Comparison of ENCODE assay signal across 9 cellular contexts in the genomic region with DNA sequence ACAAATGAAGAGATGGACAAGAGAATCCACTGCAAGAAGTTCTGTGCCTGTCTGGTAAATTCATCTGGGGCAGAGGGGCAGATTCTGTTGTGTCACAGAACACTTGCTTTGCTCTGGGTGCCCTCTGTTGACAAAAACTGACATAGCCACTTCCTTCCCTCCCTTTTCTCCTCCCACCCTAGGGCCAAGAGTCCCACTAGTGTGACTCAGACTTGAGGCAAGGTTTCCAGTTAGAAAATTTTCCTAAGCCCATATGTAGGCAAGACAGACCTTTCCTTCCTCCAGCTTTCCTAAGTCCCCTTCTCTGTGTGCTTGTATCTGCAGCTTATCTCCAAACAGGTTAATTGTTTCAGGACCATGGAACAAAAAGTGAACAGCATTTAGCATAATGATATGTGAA.
DNase-seq lines count a peak whose midpoint lies in the region; ATAC-seq and TF ChIP-seq lines count a peak whose summit lies in the region.
"Had no signal": no experiment of that assay in that cellular context is flagged by ENCODE, and none has a peak within 500 bp of the region (broad histone marks: within the 10 kb centered on the region; RNA-seq: fewer than 3 reads in every experiment).

No MANE protein-coding gene starts in this region.

- ATAC-seq in GM18511 (IDR thresholded peaks at IDR 0.05; ENCODE audit: unreplicated experiment): no peak

- H3K36me3 Mint-ChIP-seq in activated naive CD8-positive, alpha-beta T cell treated with anti-CD3 and anti-CD28 coated beads for 36 hours: no peaks in the 10 kb centered on the region

- no peaks in the 10 kb centered on the region for H3K27me3 Mint-ChIP-seq in activated naive CD8-positive, alpha-beta T cell treated with anti-CD3 and anti-CD28 coated beads for 36 hours
- H3K27me3 Mint-ChIP-seq: stimulated activated naive CD8-positive, alpha-beta T cell treated with anti-CD3 and anti-CD28 coated beads, Interleukin-15, Interleukin-2, amounts not matched to agents 100 ng/mL and 50 ng/mL, for 24 hours had no signal

- H3K9me3 Mint-ChIP-seq in activated naive CD8-positive, alpha-beta T cell treated with anti-CD3 and anti-CD28 coated beads for 36 hours: no peaks in the 10 kb centered on the region
- H3K9me3 Mint-ChIP-seq: stimulated activated naive CD8-positive, alpha-beta T cell treated with anti-CD3 and anti-CD28 coated beads, Interleukin-15, Interleukin-2, amounts not matched to agents 100 ng/mL and 50 ng/mL, for 24 hours had no signal

- no peaks in the 10 kb centered on the region for H3K9me3 ChIP-seq in HEK293 (ENCODE audit: control insufficient read depth, insufficient read depth, low read depth, low read length)
- H3K9me3 ChIP-seq in left ventricle myocardium inferior (replicated peaks): no peaks in the 10 kb centered on the region

- DNase-seq in COLO829 (ENCODE audit: low spot score) (peak; percentile 51), NOMO-1 treated with dmso at 0.1 percent for 144 hours (lab: John Stamatoyannopoulos, UW; ENCODE audit: unreplicated experiment) (peak; percentile 4), left ventricle myocardium inferior (no peak), retinal pigment epithelial cell (ENCODE audit: low read depth) (peak; percentile 46), cerebellar nuclear complex (lab: John Stamatoyannopoulos, UW) (no peak)
- DNase-seq in activated naive CD8-positive, alpha-beta T cell treated with anti-CD3 and anti-CD28 coated beads for 36 hours: peak; percentile 17

- no peaks in the 10 kb centered on the region for H3K27me3 ChIP-seq in left ventricle myocardium inferior (ENCODE audit: low read depth)

- H3K27ac ChIP-seq in HEK293 (ENCODE audit: extremely low read depth, low read depth, low read length): no peak overlapping the region
- peak overlapping the region; percentile 87 for H3K27ac ChIP-seq in left ventricle myocardium inferior (replicated peaks)

- CTCF ChIA-PET in HEK293 (lab: Yijun Ruan, JAX): interaction anchor here (0.6 to 3.3 kb wide), 27 partner anchors 8 to 572 kb away, joined by 3 to 17 read pairs (median 3); partner anchors contain the start of gene RBFOX2

- H3K36me3 ChIP-seq in HEK293 (ENCODE audit: control insufficient read depth in 2 of 2, insufficient read depth in 1 of 2, low read length in 2 of 2): no peaks in the 10 kb centered on the region
- no peaks in the 10 kb centered on the region for H3K36me3 ChIP-seq in left ventricle myocardium inferior

- TF ChIP-seq CTCF in HEK293 (tag by site-specific recombination; IDR thresholded peaks at IDR 0.05): peak; percentile 69; the same call in 1 of the 2 replicates
- TF ChIP-seq CTCF in left ventricle myocardium inferior (IDR thresholded peaks at IDR 0.05; ENCODE audit: borderline replicate concordance): peak; percentile 81
- peak; percentile 74 for TF ChIP-seq CTCF in retinal pigment epithelial cell (conservative IDR thresholded peaks at IDR 0.05; ENCODE audit: low read depth, low read length)

- intact Hi-C loops in left ventricle myocardium inferior (cut with micrococcal nuclease): loop anchor here (5.0 to 10.0 kb wide), 2 partner anchors 157 to 294 kb away; no protein-coding TSS in a partner anchor

- H3K27ac Mint-ChIP-seq in activated naive CD8-positive, alpha-beta T cell treated with anti-CD3 and anti-CD28 coated beads for 36 hours: no peak overlapping the region
- H3K27ac Mint-ChIP-seq: stimulated activated naive CD8-positive, alpha-beta T cell treated with anti-CD3 and anti-CD28 coated beads, Interleukin-15, Interleukin-2, amounts not matched to agents 100 ng/mL and 50 ng/mL, for 24 hours had no signal

- peaks cover 5% of the 10 kb centered on the region for H3K4me1 Mint-ChIP-seq in activated naive CD8-positive, alpha-beta T cell treated with anti-CD3 and anti-CD28 coated beads for 36 hours

- no peak overlapping the region for H3K4me3 Mint-ChIP-seq in activated naive CD8-positive, alpha-beta T cell treated with anti-CD3 and anti-CD28 coated beads for 36 hours
- H3K4me3 Mint-ChIP-seq: stimulated activated naive CD8-positive, alpha-beta T cell treated with anti-CD3 and anti-CD28 coated beads, Interleukin-15, Interleukin-2, amounts not matched to agents 100 ng/mL and 50 ng/mL, for 24 hours had no signal

- no peak overlapping the region for H3K4me3 ChIP-seq in HEK293 (ENCODE audit: low read depth, low read length)
- H3K4me3 ChIP-seq in left ventricle myocardium inferior: no peak overlapping the region
- no peak overlapping the region for H3K4me3 ChIP-seq in retinal pigment epithelial cell (ENCODE audit: low read length)

- H3K4me1 ChIP-seq in HEK293 (ENCODE audit: control insufficient read depth, insufficient read depth, low read length): no peaks in the 10 kb centered on the region
- peaks cover 66% of the 10 kb centered on the region for H3K4me1 ChIP-seq in left ventricle myocardium inferior

- POLR2A ChIA-PET in HEK293 (lab: Yijun Ruan, JAX): interaction anchor here (0.6 to 1.4 kb wide), 2 partner anchors 22 to 85 kb away, joined by 3 read pairs; no protein-coding TSS in a partner anchor

TF ChIP-seq in HEK293, 187 proteins besides CTCF, POLR2A, EP300 and RAD21 (continues in another document):
- peak; percentile 98 for TF ChIP-seq ZNF654 (tag by site-specific recombination; IDR thresholded peaks at IDR 0.05; ENCODE audit: low read depth)
- TF ChIP-seq EGR2 (tag by site-specific recombination; IDR thresholded peaks at IDR 0.05; ENCODE audit: low read depth): 0 out of 2 replicates have a peak, but pooled peaks have one; percentile 13
- TF ChIP-seq, protein P1, sequence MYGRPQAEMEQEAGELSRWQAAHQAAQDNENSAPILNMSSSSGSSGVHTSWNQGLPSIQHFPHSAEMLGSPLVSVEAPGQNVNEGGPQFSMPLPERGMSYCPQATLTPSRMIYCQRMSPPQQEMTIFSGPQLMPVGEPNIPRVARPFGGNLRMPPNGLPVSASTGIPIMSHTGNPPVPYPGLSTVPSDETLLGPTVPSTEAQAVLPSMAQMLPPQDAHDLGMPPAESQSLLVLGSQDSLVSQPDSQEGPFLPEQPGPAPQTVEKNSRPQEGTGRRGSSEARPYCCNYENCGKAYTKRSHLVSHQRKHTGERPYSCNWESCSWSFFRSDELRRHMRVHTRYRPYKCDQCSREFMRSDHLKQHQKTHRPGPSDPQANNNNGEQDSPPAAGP (tag by site-specific recombination; IDR thresholded peaks at IDR 0.05): 0 out of 2 replicates have a peak, but pooled peaks have one; percentile 31
- no peak for TF ChIP-seq TRIM28 (IDR thresholded peaks at IDR 0.05; ENCODE audit: borderline replicate concordance, low read length)
- TF ChIP-seq, protein P2, sequence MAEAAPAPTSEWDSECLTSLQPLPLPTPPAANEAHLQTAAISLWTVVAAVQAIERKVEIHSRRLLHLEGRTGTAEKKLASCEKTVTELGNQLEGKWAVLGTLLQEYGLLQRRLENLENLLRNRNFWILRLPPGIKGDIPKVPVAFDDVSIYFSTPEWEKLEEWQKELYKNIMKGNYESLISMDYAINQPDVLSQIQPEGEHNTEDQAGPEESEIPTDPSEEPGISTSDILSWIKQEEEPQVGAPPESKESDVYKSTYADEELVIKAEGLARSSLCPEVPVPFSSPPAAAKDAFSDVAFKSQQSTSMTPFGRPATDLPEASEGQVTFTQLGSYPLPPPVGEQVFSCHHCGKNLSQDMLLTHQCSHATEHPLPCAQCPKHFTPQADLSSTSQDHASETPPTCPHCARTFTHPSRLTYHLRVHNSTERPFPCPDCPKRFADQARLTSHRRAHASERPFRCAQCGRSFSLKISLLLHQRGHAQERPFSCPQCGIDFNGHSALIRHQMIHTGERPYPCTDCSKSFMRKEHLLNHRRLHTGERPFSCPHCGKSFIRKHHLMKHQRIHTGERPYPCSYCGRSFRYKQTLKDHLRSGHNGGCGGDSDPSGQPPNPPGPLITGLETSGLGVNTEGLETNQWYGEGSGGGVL (tag by site-specific recombination; IDR thresholded peaks at IDR 0.05): 0 out of 2 replicates have a peak, but pooled peaks have one; percentile 15
- TF ChIP-seq, protein P3, sequence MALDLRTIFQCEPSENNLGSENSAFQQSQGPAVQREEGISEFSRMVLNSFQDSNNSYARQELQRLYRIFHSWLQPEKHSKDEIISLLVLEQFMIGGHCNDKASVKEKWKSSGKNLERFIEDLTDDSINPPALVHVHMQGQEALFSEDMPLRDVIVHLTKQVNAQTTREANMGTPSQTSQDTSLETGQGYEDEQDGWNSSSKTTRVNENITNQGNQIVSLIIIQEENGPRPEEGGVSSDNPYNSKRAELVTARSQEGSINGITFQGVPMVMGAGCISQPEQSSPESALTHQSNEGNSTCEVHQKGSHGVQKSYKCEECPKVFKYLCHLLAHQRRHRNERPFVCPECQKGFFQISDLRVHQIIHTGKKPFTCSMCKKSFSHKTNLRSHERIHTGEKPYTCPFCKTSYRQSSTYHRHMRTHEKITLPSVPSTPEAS (tag by site-specific recombination; IDR thresholded peaks at IDR 0.05): no peak
- peak; percentile 51; the same call in 1 of the 2 replicates for TF ChIP-seq WT1 (tag by site-specific recombination; IDR thresholded peaks at IDR 0.05)
- TF ChIP-seq ZNF112 (tag by site-specific recombination; IDR thresholded peaks at IDR 0.05): no peak
- TF ChIP-seq ZNF366 (tag by site-specific recombination; conservative IDR thresholded peaks at IDR 0.05): peak; percentile 66
- TF ChIP-seq ZNF629 (tag by site-specific recombination; IDR thresholded peaks at IDR 0.05): peak; percentile 40; the same call in 1 of the 2 replicates
- 0 out of 2 replicates have a peak, but pooled peaks have one; percentile 33 for TF ChIP-seq ZNF692 (tag by site-specific recombination; IDR thresholded peaks at IDR 0.05)

Comparison
In these comparisons a context has a peak if more than half of its experiments do, and no peak if none do; other contexts are left out.
1. DNase-seq: peak in COLO829 (single experiment), NOMO-1 treated with dmso at 0.1 percent for 144 hours (single experiment), activated naive CD8-positive, alpha-beta T cell treated with anti-CD3 and anti-CD28 coated beads for 36 hours (single experiment) and retinal pigment epithelial cell (single experiment); none in left ventricle myocardium inferior (single experiment) and cerebellar nuclear complex (0 of 2).
2. Peak in every context shown above with its lines, with median percentiles within 50 percentile points of each other: CTCF ChIP-seq.